In the genomic region with DNA sequence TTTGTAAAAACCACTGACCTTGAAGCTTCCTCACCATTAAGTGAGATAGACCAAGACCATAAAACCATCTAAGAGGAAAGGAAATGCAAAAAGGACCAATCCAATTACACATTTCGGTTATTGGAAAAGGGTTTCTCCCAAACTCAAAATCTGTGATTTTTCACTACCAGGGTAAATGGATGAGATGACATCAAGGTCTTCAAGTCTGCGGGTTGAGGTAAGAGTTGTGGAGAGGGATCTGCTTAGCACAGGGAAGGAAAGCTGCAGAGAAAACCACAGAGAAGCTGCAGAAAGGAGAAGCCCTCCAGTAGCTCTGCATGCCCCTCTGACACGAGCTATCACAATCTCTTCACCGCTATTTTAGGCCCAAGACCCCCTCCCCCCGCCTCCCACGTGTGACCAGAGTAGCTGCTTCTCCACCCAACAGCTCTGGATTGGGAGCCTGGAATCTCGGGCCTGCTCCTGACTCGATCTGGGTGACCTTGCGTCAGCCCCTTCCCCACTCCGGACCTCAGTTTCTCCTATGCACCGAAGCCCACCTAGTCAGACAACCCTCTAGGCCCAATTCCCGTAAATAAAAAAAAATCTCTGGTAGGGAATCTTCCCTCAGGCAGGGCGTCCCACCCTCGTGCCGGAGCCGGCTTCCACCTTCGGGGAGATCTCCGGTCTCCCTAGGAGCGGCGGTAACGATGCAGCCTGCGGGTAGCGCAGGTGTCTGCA, we compare ENCODE assay signal across 8 cellular contexts. TPM values are rescaled to one million over a fixed set of nuclear protein-coding genes. Genes with fewer than 3 reads are reported as not detected.
DNase-seq lines count a peak whose midpoint lies in the region; ATAC-seq and TF ChIP-seq lines count a peak whose summit lies in the region.

No MANE protein-coding gene starts in this region.

- H3K36me3 Mint-ChIP-seq in activated CD4-positive, alpha-beta T cell treated with anti-CD3 and anti-CD28 coated beads, Interleukin-2, amount 10 ng/mL, durations not matched to agents 7 days and 5 days (ENCODE audit: low read depth): peaks cover 16% of the 10 kb centered on the region

- H3K9me3 Mint-ChIP-seq in activated CD4-positive, alpha-beta T cell treated with anti-CD3 and anti-CD28 coated beads, Interleukin-2, amount 10 ng/mL, durations not matched to agents 7 days and 5 days: no peaks in the 10 kb centered on the region

- peaks cover 16% of the 10 kb centered on the region for H3K36me3 ChIP-seq in HUES48 (ENCODE audit: control insufficient read depth, insufficient read depth, low read length)

- TF ChIP-seq CTCF in fibroblast of the aortic adventitia (IDR thresholded peaks at IDR 0.05; ENCODE audit: insufficient read depth, low read length): no peak
- no peak for TF ChIP-seq CTCF in omental fat pad (IDR thresholded peaks at IDR 0.05)

- H3K27me3 ChIP-seq in HUES48 (ENCODE audit: control insufficient read depth, insufficient read depth, low read length): no peaks in the 10 kb centered on the region

- H3K27ac Mint-ChIP-seq in activated CD4-positive, alpha-beta T cell treated with anti-CD3 and anti-CD28 coated beads, Interleukin-2, amount 10 ng/mL, durations not matched to agents 7 days and 5 days: peak overlapping the region; percentile 91

- H3K4me1 ChIP-seq in HUES48 (ENCODE audit: control insufficient read depth, insufficient read depth, low read length): peaks cover 49% of the 10 kb centered on the region

- H3K4me1 Mint-ChIP-seq in activated CD4-positive, alpha-beta T cell treated with anti-CD3 and anti-CD28 coated beads, Interleukin-2, amount 10 ng/mL, durations not matched to agents 7 days and 5 days: peaks cover 57% of the 10 kb centered on the region

- no peaks in the 10 kb centered on the region for H3K27me3 Mint-ChIP-seq in activated CD4-positive, alpha-beta T cell treated with anti-CD3 and anti-CD28 coated beads, Interleukin-2, amount 10 ng/mL, durations not matched to agents 7 days and 5 days

- peak; percentile 22 for ATAC-seq in omental fat pad (ENCODE audit: low FRiP score)

- peak overlapping the region; percentile 91 for H3K27ac ChIP-seq in HUES48 (ENCODE audit: low read depth, low read length)

- H3K4me3 ChIP-seq in HUES48 (ENCODE audit: low read depth, low read length) (peak overlapping the region; percentile 70), fibroblast of the aortic adventitia (ENCODE audit: low read depth, low read length) (peak overlapping the region; percentile 96)

- POLR2A ChIA-PET in activated CD4-positive, alpha-beta T cell treated with anti-CD3 and anti-CD28 coated beads, Interleukin-2, amount 10 ng/mL, durations not matched to agents 7 days and 5 days (lab: Charles Lee): interaction anchor here (1.0 to 1.6 kb wide), 2 partner anchors 17 to 25 kb away, joined by 3 to 4 read pairs; a partner anchor contains a TSS

- peak; percentile 68 for DNase-seq in GDM1 (lab: John Stamatoyannopoulos, UW)
- peak; percentile 10 for DNase-seq in activated CD4-positive, alpha-beta T cell treated with anti-CD3 and anti-CD28 coated beads, Interleukin-2, amount 10 ng/mL, durations not matched to agents 7 days and 5 days
- DNase-seq in fibroblast of the aortic adventitia (ENCODE audit: low read depth): no peak
- DNase-seq in omental fat pad (ENCODE audit: low spot score): peak; percentile 36
- DNase-seq in G401 (ENCODE audit: low spot score): no peak
- DNase-seq in NCI-H526 treated with DMSO at 0.1 percent for 48 hours (lab: John Stamatoyannopoulos, UW): no peak
- no peak for DNase-seq in DMS114 treated with DMSO at 0.1 percent for 48 hours (lab: John Stamatoyannopoulos, UW; ENCODE audit: unreplicated experiment)

- H3K9me3 ChIP-seq in HUES48 (ENCODE audit: control insufficient read depth, insufficient read depth, low read length): no peaks in the 10 kb centered on the region

- in situ Hi-C loops in G401 (cut with HindIII; ENCODE audit: low sequenced_read_pairs): no loop called here

- CTCF ChIA-PET in activated CD4-positive, alpha-beta T cell treated with anti-CD3 and anti-CD28 coated beads, Interleukin-2, amount 10 ng/mL, durations not matched to agents 7 days and 5 days (lab: Charles Lee): interaction anchor here (0.7 to 4.5 kb wide), 7 partner anchors 10 to 95 kb away, joined by 3 to 39 read pairs (median 4); a partner anchor contains a TSS

- peak overlapping the region; percentile 92 for H3K9ac ChIP-seq in HUES48 (ENCODE audit: low read depth, low read length)

- H3K4me3 Mint-ChIP-seq in activated CD4-positive, alpha-beta T cell treated with anti-CD3 and anti-CD28 coated beads, Interleukin-2, amount 10 ng/mL, durations not matched to agents 7 days and 5 days: peak overlapping the region; percentile 97

RNA-seq across cellular contexts. Expression of a gene that starts 0.7 kb away (rescaled TPM):
- total RNA-seq in activated CD4-positive, alpha-beta T cell treated with anti-CD3 and anti-CD28 coated beads, Interleukin-2, amount 10 ng/mL, durations not matched to agents 7 days and 5 days: 10 to 100 TPM; 29.9 to 31.0 TPM
- 25.5 and 28.0 TPM in 2 replicates for total RNA-seq in fibroblast of the aortic adventitia (ENCODE audit: low replicate concordance)
- total RNA-seq in omental fat pad: 10 to 100 TPM; 16.6 to 70.6 (median 23.0) TPM
- total RNA-seq in G401 (2014; rRNA removed; shearing (Covaris generic)): 6.9 and 7.7 TPM in 2 replicates

RNA-seq across cellular contexts. Expression of a gene that starts 17.5 kb away (rescaled TPM):
- total RNA-seq in activated CD4-positive, alpha-beta T cell treated with anti-CD3 and anti-CD28 coated beads, Interleukin-2, amount 10 ng/mL, durations not matched to agents 7 days and 5 days: 10 to 100 TPM; 68.9 to 70.4 TPM
- total RNA-seq in fibroblast of the aortic adventitia (ENCODE audit: low replicate concordance) (36.5 and 158 TPM in 2 replicates), omental fat pad (10 to 100 TPM; 25.1 to 44.3 (median 29.8) TPM)
- total RNA-seq in G401 (2014; rRNA removed; shearing (Covaris generic)): 31.8 and 47.3 TPM in 2 replicates

Comparison
In these comparisons a context has a peak if more than half of its experiments do, and no peak if none do; other contexts are left out.
1. DNase-seq: peak in GDM1 (single experiment), activated CD4-positive, alpha-beta T cell treated with anti-CD3 and anti-CD28 coated beads, Interleukin-2, amount 10 ng/mL, durations not matched to agents 7 days and 5 days (single experiment) and omental fat pad (single experiment); none in fibroblast of the aortic adventitia (single experiment), G401 (single experiment), NCI-H526 treated with DMSO at 0.1 percent for 48 hours (single experiment) and DMS114 treated with DMSO at 0.1 percent for 48 hours (single experiment).